1 cellular context compared by ENCODE assay signal in genomic region chr6:43053545-43054205, GRCh38.
TF ChIP-seq lines count a peak whose summit lies in the region.

TSS of gene CUL7 (minus strand) at chr6:43053851. CDS start at chr6:43052788, 1,063 bp downstream.

TF ChIP-seq in HEK293, 187 proteins besides CTCF, POLR2A, EP300 and RAD21 (continued from another document and continues in another):
- TF ChIP-seq PRDM10 (tag by site-specific recombination; IDR thresholded peaks at IDR 0.05) (peak; percentile 75), ZNF747 (tag by site-specific recombination; IDR thresholded peaks at IDR 0.05) (no peak), ZFP37 (tag by site-specific recombination; IDR thresholded peaks at IDR 0.05) (peak; percentile 84; the same call in 1 of the 2 replicates), PRDM1 (tag by site-specific recombination; IDR thresholded peaks at IDR 0.05) (no peak), ZNF560 (tag by site-specific recombination; IDR thresholded peaks at IDR 0.05; ENCODE audit: borderline replicate concordance) (no peak), ZNF292 (tag by site-specific recombination; IDR thresholded peaks at IDR 0.05; ENCODE audit: borderline replicate concordance, low read depth) (no peak), ZNF350 (tag by site-specific recombination; IDR thresholded peaks at IDR 0.05) (no peak), ZNF707 (tag by site-specific recombination; IDR thresholded peaks at IDR 0.05) (no peak), GLIS1 (tag by site-specific recombination; IDR thresholded peaks at IDR 0.05) (peak; percentile 86), ZSCAN18 (tag by site-specific recombination; IDR thresholded peaks at IDR 0.05) (no peak), ZXDB (tag by site-specific recombination; IDR thresholded peaks at IDR 0.05) (peak; percentile 73), ZNF658 (tag by site-specific recombination; IDR thresholded peaks at IDR 0.05) (no peak), SP7 (tag by site-specific recombination; IDR thresholded peaks at IDR 0.05) (peak; percentile 78), ZNF354C (tag by site-specific recombination; IDR thresholded peaks at IDR 0.05; ENCODE audit: borderline replicate concordance, low read depth) (no peak), ZNF169 (tag by site-specific recombination; IDR thresholded peaks at IDR 0.05) (no peak), ZNF223 (tag by site-specific recombination; IDR thresholded peaks at IDR 0.05) (no peak), ZNF214 (tag by site-specific recombination; IDR thresholded peaks at IDR 0.05; ENCODE audit: borderline replicate concordance) (no peak), ZNF830 (tag by site-specific recombination; IDR thresholded peaks at IDR 0.05; ENCODE audit: low read depth) (no peak), ZNF18 (tag by site-specific recombination; IDR thresholded peaks at IDR 0.05) (peak; percentile 27; the same call in 1 of the 2 replicates), ZNF510 (tag by site-specific recombination; IDR thresholded peaks at IDR 0.05; ENCODE audit: insufficient replicate concordance) (no peak), ZNF664 (tag by site-specific recombination; IDR thresholded peaks at IDR 0.05) (no peak), FEZF1 (tag by site-specific recombination; IDR thresholded peaks at IDR 0.05) (peak; percentile 94), AEBP2 (tag by site-specific recombination; IDR thresholded peaks at IDR 0.05; ENCODE audit: borderline replicate concordance) (no peak), ZNF146 (tag by site-specific recombination; IDR thresholded peaks at IDR 0.05) (no peak), GLI2 (tag by site-specific recombination; IDR thresholded peaks at IDR 0.05; ENCODE audit: borderline replicate concordance, low read depth) (no peak), GLI4 (tag by site-specific recombination; IDR thresholded peaks at IDR 0.05) (peak; percentile 71; the same call in 1 of the 2 replicates), ZBTB49 (tag by site-specific recombination; IDR thresholded peaks at IDR 0.05; ENCODE audit: low read depth) (no peak), ZNF837 (tag by site-specific recombination; IDR thresholded peaks at IDR 0.05) (no peak), PBX3 (CRISPR knock-in tag; IDR thresholded peaks at IDR 0.05) (peak; percentile 81; the same call in 1 of the 2 replicates), ZNF639 (tag by site-specific recombination; IDR thresholded peaks at IDR 0.05) (no peak; the same call in 1 of the 2 replicates), ZFP41 (tag by site-specific recombination; IDR thresholded peaks at IDR 0.05; ENCODE audit: borderline replicate concordance) (no peak), ZBTB44 (tag by site-specific recombination; IDR thresholded peaks at IDR 0.05) (peak; percentile 34; the same call in 1 of the 2 replicates), KLF1 (tag by site-specific recombination; IDR thresholded peaks at IDR 0.05) (peak; percentile 89), TRIM28 (IDR thresholded peaks at IDR 0.05; ENCODE audit: borderline replicate concordance, low read length) (no peak), ELK4 (IDR thresholded peaks at IDR 0.05; ENCODE audit: borderline replicate concordance, low read depth, low read length) (peak; percentile 71; the same call in 1 of the 2 replicates), ZNF140 (tag by site-specific recombination; IDR thresholded peaks at IDR 0.05) (no peak), SP3 (tag by site-specific recombination; IDR thresholded peaks at IDR 0.05) (peak; percentile 92), ZSCAN23 (tag by site-specific recombination; IDR thresholded peaks at IDR 0.05) (no peak), ZNF596 (tag by site-specific recombination; IDR thresholded peaks at IDR 0.05) (no peak), IKZF3 (tag by site-specific recombination; IDR thresholded peaks at IDR 0.05) (peak; percentile 99), ZNF548 (tag by site-specific recombination; IDR thresholded peaks at IDR 0.05) (no peak), ZNF416 (tag by site-specific recombination; IDR thresholded peaks at IDR 0.05) (no peak), ZNF76 (tag by site-specific recombination; IDR thresholded peaks at IDR 0.05; ENCODE audit: borderline replicate concordance, low read depth) (peak; percentile 41), OSR2 (tag by site-specific recombination; IDR thresholded peaks at IDR 0.05) (0 out of 2 replicates have a peak, but pooled peaks have one; percentile 15), ZNF10 (tag by site-specific recombination; IDR thresholded peaks at IDR 0.05) (no peak; the same call in 1 of the 2 replicates)
